ENCODE assay signal across 14 cellular contexts in the genomic region with DNA sequence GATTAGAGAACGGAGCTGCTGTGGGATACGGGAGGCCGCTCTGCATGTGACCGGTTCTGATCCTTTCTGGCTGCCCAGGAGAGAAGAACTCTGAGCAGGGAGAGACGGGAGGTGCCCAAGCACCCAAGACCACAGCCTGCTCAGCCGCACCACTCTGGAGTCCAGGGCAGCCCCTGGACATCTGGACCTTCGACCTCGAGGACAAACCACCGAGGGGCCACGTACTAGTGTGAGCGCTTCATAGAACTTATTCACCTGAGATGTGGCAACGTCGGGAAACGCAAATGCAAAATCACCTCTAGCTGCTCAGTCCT. TPM values are rescaled to one million over a fixed set of nuclear protein-coding genes. Genes with fewer than 3 reads are reported as not detected.
DNase-seq lines count a peak whose midpoint lies in the region; ATAC-seq and TF ChIP-seq lines count a peak whose summit lies in the region.
"Had no signal": no experiment of that assay in that cellular context is flagged by ENCODE, and none has a peak within 500 bp of the region (broad histone marks: within the 10 kb centered on the region; RNA-seq: fewer than 3 reads in every experiment).

No MANE protein-coding gene starts in this region.

- H3K4me1 Mint-ChIP-seq in CD4-positive, CD25-positive, alpha-beta regulatory T cell, result peaks cover 0 to 70% (median 23%) of the 10 kb centered on the region in 4 donors

- TF ChIP-seq CTCF in HL-60 (IDR thresholded peaks at IDR 0.05; ENCODE audit: insufficient read depth, low read length), result no peak

- peak overlapping the region; percentile 94 to 100 (median 96) for H3K4me3 Mint-ChIP-seq in CD4-positive, CD25-positive, alpha-beta regulatory T cell

- H3K9ac ChIP-seq in mucosa of rectum (ENCODE audit: low read depth in 1 of 2, low read length in 2 of 2), result peak overlapping the region in 1 of 2 donors; percentile 11
- H3K9ac ChIP-seq: parathyroid adenoma had no signal

- H3K4me1 ChIP-seq in CD4-positive, CD25-positive, alpha-beta regulatory T cell (ENCODE audit: control insufficient read depth, insufficient read depth, low read length, poor library complexity, severe bottlenecking), result peaks cover 78% of the 10 kb centered on the region
- peaks cover 21 to 27% of the 10 kb centered on the region in 2 donors for H3K4me1 ChIP-seq in mucosa of rectum (ENCODE audit: control insufficient read depth in 2 of 2, insufficient read depth in 2 of 2, low read length in 2 of 2)

- peaks cover 37% of the 10 kb centered on the region for H3K36me3 ChIP-seq in CD4-positive, CD25-positive, alpha-beta regulatory T cell (ENCODE audit: control insufficient read depth, insufficient read depth, low read length)
- H3K36me3 ChIP-seq in mucosa of rectum (ENCODE audit: control insufficient read depth in 2 of 2, insufficient read depth in 2 of 2, low read length in 2 of 2), result peaks cover 0 to 13% of the 10 kb centered on the region in 2 donors

- 50 to 79% (median 55%) methylated on average over 14 of the region's 14 CpGs for WGBS in adipose tissue, 3 donors

- DNase-seq in CD4-positive, CD25-positive, alpha-beta regulatory T cell, result no peak
- DNase-seq in HL-60 (ENCODE audit: low read depth in 1 of 2, low spot score in 1 of 2), result no peak
- DNase-seq in stimulated activated CD4-positive, alpha-beta T cell treated with anti-CD3 and anti-CD28 coated beads, Interleukin-15, amount 100 ng/mL, for 24 hours, result no peak
- DNase-seq: Calu3, NCI-H1092, NCI-H526 treated with DMSO at 0.1 percent for 48 hours, SW 1271 had no signal

- peak overlapping the region; percentile 37 for H3K4me3 ChIP-seq in CD4-positive, CD25-positive, alpha-beta regulatory T cell (ENCODE audit: low read depth, low read length)
- H3K4me3 ChIP-seq in HL-60 (replicated peaks; ENCODE audit: insufficient read depth, low read length) (0 out of 2 replicates have a peak overlapping the region, but pooled peaks have one; percentile 16), mucosa of rectum (ENCODE audit: low read length in 2 of 2) (no peak overlapping the region)

- peaks cover 5% of the 10 kb centered on the region for H3K27me3 Mint-ChIP-seq in CD4-positive, CD25-positive, alpha-beta regulatory T cell

- H3K9me3 ChIP-seq in CD4-positive, CD25-positive, alpha-beta regulatory T cell (ENCODE audit: control insufficient read depth in 2 of 2, low read length in 2 of 2), result no peaks in the 10 kb centered on the region
- H3K9me3 ChIP-seq in mucosa of rectum (ENCODE audit: control insufficient read depth in 2 of 2, low read length in 2 of 2), result no peaks in the 10 kb centered on the region

- peak overlapping the region; percentile 92 for H3K27ac ChIP-seq in CD4-positive, CD25-positive, alpha-beta regulatory T cell (ENCODE audit: insufficient read depth, low read length, poor library complexity, severe bottlenecking)
- H3K27ac ChIP-seq in HL-60 (replicated peaks) (peak overlapping the region; percentile 94), adipose tissue (ENCODE audit: low read depth, low read length) (peak overlapping the region; percentile 77), mucosa of rectum (ENCODE audit: low read depth in 2 of 2, low read length in 2 of 2) (peak overlapping the region; percentile 72 to 83)

- peaks cover 8% of the 10 kb centered on the region for H3K36me3 Mint-ChIP-seq in CD4-positive, CD25-positive, alpha-beta regulatory T cell

- H3K27me3 ChIP-seq in CD4-positive, CD25-positive, alpha-beta regulatory T cell (ENCODE audit: control insufficient read depth, insufficient read depth, low read length), result no peaks in the 10 kb centered on the region
- H3K27me3 ChIP-seq in HL-60 (ENCODE audit: insufficient read depth, poor library complexity, severe bottlenecking), result no peaks in the 10 kb centered on the region
- no peaks in the 10 kb centered on the region for H3K27me3 ChIP-seq in mucosa of rectum (ENCODE audit: control insufficient read depth in 2 of 2, insufficient read depth in 2 of 2, low read length in 2 of 2)

- peaks cover 0 to 4% (median 0%) of the 10 kb centered on the region in 7 donors for H3K9me3 Mint-ChIP-seq in CD4-positive, CD25-positive, alpha-beta regulatory T cell

- no peak for ATAC-seq in CD4-positive, CD25-positive, alpha-beta regulatory T cell (ENCODE audit: low read depth in 2 of 2)
- ATAC-seq in GM21423 (IDR thresholded peaks at IDR 0.05; ENCODE audit: unreplicated experiment), result no peak
- no peak for ATAC-seq in GM18870 (IDR thresholded peaks at IDR 0.05; ENCODE audit: unreplicated experiment)
- no peak for ATAC-seq in HG03097 (IDR thresholded peaks at IDR 0.05; ENCODE audit: low FRiP score, unreplicated experiment)

- H3K27ac Mint-ChIP-seq in CD4-positive, CD25-positive, alpha-beta regulatory T cell, result peak overlapping the region; percentile 56 to 96 (median 95)

RNA-seq across cellular contexts. Expression of a gene that starts 5.9 kb away (rescaled TPM):
- total RNA-seq in CD4-positive, CD25-positive, alpha-beta regulatory T cell, result 420 TPM
- 100 to 1,000 TPM in 1 of 4 donors, 10 to 100 TPM in 3; 63.6 to 118 (median 97.3) TPM for polyA plus RNA-seq in CD4-positive, CD25-positive, alpha-beta regulatory T cell
- 10 to 100 TPM in 2 of 3 donors, 1 to 10 TPM in 1; 9.8 to 25.9 (median 13.8) TPM for polyA plus RNA-seq in adipose tissue

RNA-seq across cellular contexts. Expression of a gene that starts 6.0 kb away (rescaled TPM):
- total RNA-seq in CD4-positive, CD25-positive, alpha-beta regulatory T cell, result 26.0 TPM
- polyA plus RNA-seq in CD4-positive, CD25-positive, alpha-beta regulatory T cell, result 10 to 100 TPM; 11.8 to 14.0 (median 12.6) TPM
- polyA plus RNA-seq in adipose tissue, result 10 to 100 TPM in 2 of 3 donors, 1 to 10 TPM in 1; 9.5 to 19.3 (median 17.3) TPM

RNA-seq across cellular contexts. Expression of a gene that starts 14.0 kb away (rescaled TPM):
- total RNA-seq in CD4-positive, CD25-positive, alpha-beta regulatory T cell, result 10.4 TPM
- polyA plus RNA-seq in CD4-positive, CD25-positive, alpha-beta regulatory T cell, result 10 to 100 TPM; 13.5 to 17.4 (median 16.5) TPM
- polyA plus RNA-seq in adipose tissue, result under 1 TPM; 0.22 to 0.71 (median 0.45) TPM
- total RNA-seq: bronchial epithelial cell had no signal

RNA-seq across cellular contexts. Expression of a gene that starts 37.4 kb away (rescaled TPM):
- 59.7 TPM for total RNA-seq in CD4-positive, CD25-positive, alpha-beta regulatory T cell
- polyA plus RNA-seq in CD4-positive, CD25-positive, alpha-beta regulatory T cell, result 10 to 100 TPM; 19.6 to 27.8 (median 21.9) TPM
- polyA plus RNA-seq in adipose tissue, result 10 to 100 TPM; 22.6 to 34.5 (median 31.2) TPM

RNA-seq across cellular contexts. Expression of a gene that starts 49.4 kb away (rescaled TPM):
- total RNA-seq in CD4-positive, CD25-positive, alpha-beta regulatory T cell, result 351 TPM
- 100 to 1,000 TPM; 707 to 964 (median 782) TPM for polyA plus RNA-seq in CD4-positive, CD25-positive, alpha-beta regulatory T cell
- polyA plus RNA-seq in adipose tissue, result 100 to 1,000 TPM in 1 of 3 donors, 10 to 100 TPM in 2; 70.7 to 195 (median 93.1) TPM

Comparison
In these comparisons a context has a peak if more than half of its experiments do, and no peak if none do; other contexts are left out.
1. H3K4me3 ChIP-seq: peak in CD4-positive, CD25-positive, alpha-beta regulatory T cell (single experiment) and HL-60 (single experiment); none in mucosa of rectum (0 of 2).
2. RNA of a gene that starts 14.0 kb away (polyA plus RNA-seq): 13.5 to 17.4 TPM in CD4-positive, CD25-positive, alpha-beta regulatory T cell; 0.22 to 0.71 TPM in adipose tissue; every median in the first group is over 4 times any median in the second.
3. Peak in every context shown above with its lines, with median percentiles within 50 percentile points of each other: H3K27ac ChIP-seq.